2 cellular contexts compared by ENCODE assay signal in genomic region chr15:68525815-68526214, GRCh38.
TF ChIP-seq lines count a peak whose summit lies in the region.

No MANE protein-coding gene starts in this region.

TF ChIP-seq in GM12878, 131 proteins besides CTCF, POLR2A, EP300 and RAD21:
- TF ChIP-seq CREM (IDR thresholded peaks at IDR 0.05; ENCODE audit: low read depth), result peak; percentile 10; the same call in 1 of the 2 replicates
- TF ChIP-seq RUNX3 (IDR thresholded peaks at IDR 0.05; ENCODE audit: low read length), result peak; percentile 17; the same call in 1 of the 2 replicates
- no peak for TF ChIP-seq TCF3 (IDR thresholded peaks at IDR 0.05; ENCODE audit: borderline replicate concordance, insufficient read depth, low read depth, low read length)
- TF ChIP-seq IKZF1 (conservative IDR thresholded peaks at IDR 0.05), result no peak
- TF ChIP-seq CREB1 (IDR thresholded peaks at IDR 0.05; ENCODE audit: low read depth), result 0 out of 2 replicates have a peak, but pooled peaks have one; percentile 12
- no peak for TF ChIP-seq TCF12 (IDR thresholded peaks at IDR 0.05; ENCODE audit: low read depth, low read length)
- TF ChIP-seq JUNB (IDR thresholded peaks at IDR 0.05), result no peak
- TF ChIP-seq FOXM1 (IDR thresholded peaks at IDR 0.05; ENCODE audit: low read depth, low read length), result no peak
- TF ChIP-seq MTA2 (IDR thresholded peaks at IDR 0.05; ENCODE audit: low read depth), result no peak
- peak; percentile 53 for TF ChIP-seq PKNOX1 (IDR thresholded peaks at IDR 0.05)
- no peak for TF ChIP-seq BACH1 (IDR thresholded peaks at IDR 0.05; ENCODE audit: borderline replicate concordance)
- TF ChIP-seq, protein P1, sequence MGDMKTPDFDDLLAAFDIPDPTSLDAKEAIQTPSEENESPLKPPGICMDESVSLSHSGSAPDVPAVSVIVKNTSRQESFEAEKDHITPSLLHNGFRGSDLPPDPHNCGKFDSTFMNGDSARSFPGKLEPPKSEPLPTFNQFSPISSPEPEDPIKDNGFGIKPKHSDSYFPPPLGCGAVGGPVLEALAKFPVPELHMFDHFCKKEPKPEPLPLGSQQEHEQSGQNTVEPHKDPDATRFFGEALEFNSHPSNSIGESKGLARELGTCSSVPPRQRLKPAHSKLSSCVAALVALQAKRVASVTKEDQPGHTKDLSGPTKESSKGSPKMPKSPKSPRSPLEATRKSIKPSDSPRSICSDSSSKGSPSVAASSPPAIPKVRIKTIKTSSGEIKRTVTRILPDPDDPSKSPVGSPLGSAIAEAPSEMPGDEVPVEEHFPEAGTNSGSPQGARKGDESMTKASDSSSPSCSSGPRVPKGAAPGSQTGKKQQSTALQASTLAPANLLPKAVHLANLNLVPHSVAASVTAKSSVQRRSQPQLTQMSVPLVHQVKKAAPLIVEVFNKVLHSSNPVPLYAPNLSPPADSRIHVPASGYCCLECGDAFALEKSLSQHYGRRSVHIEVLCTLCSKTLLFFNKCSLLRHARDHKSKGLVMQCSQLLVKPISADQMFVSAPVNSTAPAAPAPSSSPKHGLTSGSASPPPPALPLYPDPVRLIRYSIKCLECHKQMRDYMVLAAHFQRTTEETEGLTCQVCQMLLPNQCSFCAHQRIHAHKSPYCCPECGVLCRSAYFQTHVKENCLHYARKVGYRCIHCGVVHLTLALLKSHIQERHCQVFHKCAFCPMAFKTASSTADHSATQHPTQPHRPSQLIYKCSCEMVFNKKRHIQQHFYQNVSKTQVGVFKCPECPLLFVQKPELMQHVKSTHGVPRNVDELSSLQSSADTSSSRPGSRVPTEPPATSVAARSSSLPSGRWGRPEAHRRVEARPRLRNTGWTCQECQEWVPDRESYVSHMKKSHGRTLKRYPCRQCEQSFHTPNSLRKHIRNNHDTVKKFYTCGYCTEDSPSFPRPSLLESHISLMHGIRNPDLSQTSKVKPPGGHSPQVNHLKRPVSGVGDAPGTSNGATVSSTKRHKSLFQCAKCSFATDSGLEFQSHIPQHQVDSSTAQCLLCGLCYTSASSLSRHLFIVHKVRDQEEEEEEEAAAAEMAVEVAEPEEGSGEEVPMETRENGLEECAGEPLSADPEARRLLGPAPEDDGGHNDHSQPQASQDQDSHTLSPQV (IDR thresholded peaks at IDR 0.05), result no peak
- no peak for TF ChIP-seq RAD51 (IDR thresholded peaks at IDR 0.05)
- peak; percentile 66 for TF ChIP-seq NFIC (IDR thresholded peaks at IDR 0.05; ENCODE audit: low read depth, low read length)
- no peak for TF ChIP-seq JUND (IDR thresholded peaks at IDR 0.05; ENCODE audit: low read depth, low read length)
- 0 out of 4 replicates have a peak, but pooled peaks of 1 of the 2 experiments have one; percentile 67 for TF ChIP-seq CEBPB (IDR thresholded peaks at IDR 0.05; ENCODE audit: borderline replicate concordance in 1 of 2, low read depth in 2 of 2, low read length in 2 of 2)
TF ChIP-seq in GM12878: peak in this region for 6.

TF ChIP-seq in WTC11, 78 proteins besides CTCF, POLR2A, EP300 and RAD21:
- TF ChIP-seq NFYB (CRISPR knock-in tag; conservative IDR thresholded peaks at IDR 0.05; ENCODE audit: low read depth) (no peak), ATF1 (CRISPR knock-in tag; IDR thresholded peaks at IDR 0.05) (no peak), SP1 (CRISPR knock-in tag; conservative IDR thresholded peaks at IDR 0.05) (no peak), ZNF317 (CRISPR knock-in tag; IDR thresholded peaks at IDR 0.05; ENCODE audit: borderline replicate concordance, low read depth) (no peak), SOX15 (CRISPR knock-in tag; IDR thresholded peaks at IDR 0.05) (no peak), GTF2I (CRISPR knock-in tag; conservative IDR thresholded peaks at IDR 0.05) (no peak), ZBTB21 (CRISPR knock-in tag; IDR thresholded peaks at IDR 0.05; ENCODE audit: borderline replicate concordance) (no peak), FOXK1 (CRISPR knock-in tag; IDR thresholded peaks at IDR 0.05) (no peak), JUN (CRISPR knock-in tag; IDR thresholded peaks at IDR 0.05) (no peak), ETV6 (CRISPR knock-in tag; IDR thresholded peaks at IDR 0.05) (no peak), AFF4 (CRISPR knock-in tag; IDR thresholded peaks at IDR 0.05; ENCODE audit: borderline replicate concordance) (no peak), NR1H2 (CRISPR knock-in tag; IDR thresholded peaks at IDR 0.05) (no peak), NR2C2 (CRISPR knock-in tag; IDR thresholded peaks at IDR 0.05) (no peak), MYBL2 (CRISPR knock-in tag; IDR thresholded peaks at IDR 0.05) (no peak), TCF7 (CRISPR knock-in tag; IDR thresholded peaks at IDR 0.05; ENCODE audit: low read depth) (no peak), TP53 (CRISPR knock-in tag; IDR thresholded peaks at IDR 0.05) (no peak)
- TF ChIP-seq, protein P2, sequence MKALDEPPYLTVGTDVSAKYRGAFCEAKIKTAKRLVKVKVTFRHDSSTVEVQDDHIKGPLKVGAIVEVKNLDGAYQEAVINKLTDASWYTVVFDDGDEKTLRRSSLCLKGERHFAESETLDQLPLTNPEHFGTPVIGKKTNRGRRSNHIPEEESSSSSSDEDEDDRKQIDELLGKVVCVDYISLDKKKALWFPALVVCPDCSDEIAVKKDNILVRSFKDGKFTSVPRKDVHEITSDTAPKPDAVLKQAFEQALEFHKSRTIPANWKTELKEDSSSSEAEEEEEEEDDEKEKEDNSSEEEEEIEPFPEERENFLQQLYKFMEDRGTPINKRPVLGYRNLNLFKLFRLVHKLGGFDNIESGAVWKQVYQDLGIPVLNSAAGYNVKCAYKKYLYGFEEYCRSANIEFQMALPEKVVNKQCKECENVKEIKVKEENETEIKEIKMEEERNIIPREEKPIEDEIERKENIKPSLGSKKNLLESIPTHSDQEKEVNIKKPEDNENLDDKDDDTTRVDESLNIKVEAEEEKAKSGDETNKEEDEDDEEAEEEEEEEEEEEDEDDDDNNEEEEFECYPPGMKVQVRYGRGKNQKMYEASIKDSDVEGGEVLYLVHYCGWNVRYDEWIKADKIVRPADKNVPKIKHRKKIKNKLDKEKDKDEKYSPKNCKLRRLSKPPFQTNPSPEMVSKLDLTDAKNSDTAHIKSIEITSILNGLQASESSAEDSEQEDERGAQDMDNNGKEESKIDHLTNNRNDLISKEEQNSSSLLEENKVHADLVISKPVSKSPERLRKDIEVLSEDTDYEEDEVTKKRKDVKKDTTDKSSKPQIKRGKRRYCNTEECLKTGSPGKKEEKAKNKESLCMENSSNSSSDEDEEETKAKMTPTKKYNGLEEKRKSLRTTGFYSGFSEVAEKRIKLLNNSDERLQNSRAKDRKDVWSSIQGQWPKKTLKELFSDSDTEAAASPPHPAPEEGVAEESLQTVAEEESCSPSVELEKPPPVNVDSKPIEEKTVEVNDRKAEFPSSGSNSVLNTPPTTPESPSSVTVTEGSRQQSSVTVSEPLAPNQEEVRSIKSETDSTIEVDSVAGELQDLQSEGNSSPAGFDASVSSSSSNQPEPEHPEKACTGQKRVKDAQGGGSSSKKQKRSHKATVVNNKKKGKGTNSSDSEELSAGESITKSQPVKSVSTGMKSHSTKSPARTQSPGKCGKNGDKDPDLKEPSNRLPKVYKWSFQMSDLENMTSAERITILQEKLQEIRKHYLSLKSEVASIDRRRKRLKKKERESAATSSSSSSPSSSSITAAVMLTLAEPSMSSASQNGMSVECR (CRISPR knock-in tag; IDR thresholded peaks at IDR 0.05; ENCODE audit: borderline replicate concordance), result no peak
- TF ChIP-seq, protein P3, sequence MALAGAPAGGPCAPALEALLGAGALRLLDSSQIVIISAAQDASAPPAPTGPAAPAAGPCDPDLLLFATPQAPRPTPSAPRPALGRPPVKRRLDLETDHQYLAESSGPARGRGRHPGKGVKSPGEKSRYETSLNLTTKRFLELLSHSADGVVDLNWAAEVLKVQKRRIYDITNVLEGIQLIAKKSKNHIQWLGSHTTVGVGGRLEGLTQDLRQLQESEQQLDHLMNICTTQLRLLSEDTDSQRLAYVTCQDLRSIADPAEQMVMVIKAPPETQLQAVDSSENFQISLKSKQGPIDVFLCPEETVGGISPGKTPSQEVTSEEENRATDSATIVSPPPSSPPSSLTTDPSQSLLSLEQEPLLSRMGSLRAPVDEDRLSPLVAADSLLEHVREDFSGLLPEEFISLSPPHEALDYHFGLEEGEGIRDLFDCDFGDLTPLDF (CRISPR knock-in tag; IDR thresholded peaks at IDR 0.05), result no peak
- TF ChIP-seq, protein P4, sequence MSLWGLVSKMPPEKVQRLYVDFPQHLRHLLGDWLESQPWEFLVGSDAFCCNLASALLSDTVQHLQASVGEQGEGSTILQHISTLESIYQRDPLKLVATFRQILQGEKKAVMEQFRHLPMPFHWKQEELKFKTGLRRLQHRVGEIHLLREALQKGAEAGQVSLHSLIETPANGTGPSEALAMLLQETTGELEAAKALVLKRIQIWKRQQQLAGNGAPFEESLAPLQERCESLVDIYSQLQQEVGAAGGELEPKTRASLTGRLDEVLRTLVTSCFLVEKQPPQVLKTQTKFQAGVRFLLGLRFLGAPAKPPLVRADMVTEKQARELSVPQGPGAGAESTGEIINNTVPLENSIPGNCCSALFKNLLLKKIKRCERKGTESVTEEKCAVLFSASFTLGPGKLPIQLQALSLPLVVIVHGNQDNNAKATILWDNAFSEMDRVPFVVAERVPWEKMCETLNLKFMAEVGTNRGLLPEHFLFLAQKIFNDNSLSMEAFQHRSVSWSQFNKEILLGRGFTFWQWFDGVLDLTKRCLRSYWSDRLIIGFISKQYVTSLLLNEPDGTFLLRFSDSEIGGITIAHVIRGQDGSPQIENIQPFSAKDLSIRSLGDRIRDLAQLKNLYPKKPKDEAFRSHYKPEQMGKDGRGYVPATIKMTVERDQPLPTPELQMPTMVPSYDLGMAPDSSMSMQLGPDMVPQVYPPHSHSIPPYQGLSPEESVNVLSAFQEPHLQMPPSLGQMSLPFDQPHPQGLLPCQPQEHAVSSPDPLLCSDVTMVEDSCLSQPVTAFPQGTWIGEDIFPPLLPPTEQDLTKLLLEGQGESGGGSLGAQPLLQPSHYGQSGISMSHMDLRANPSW (CRISPR knock-in tag; conservative IDR thresholded peaks at IDR 0.05; ENCODE audit: low read depth), result no peak
